In genomic region chr16:87874639-87875472, GRCh38 we compare ENCODE assay signal across 9 cellular contexts. TPM values are rescaled to one million over a fixed set of nuclear protein-coding genes. Genes with fewer than 3 reads are reported as not detected.
DNase-seq lines count a peak whose midpoint lies in the region; ATAC-seq and TF ChIP-seq lines count a peak whose summit lies in the region.
"Had no signal": no experiment of that assay in that cellular context is flagged by ENCODE, and none has a peak within 500 bp of the region (broad histone marks: within the 10 kb centered on the region; RNA-seq: fewer than 3 reads in every experiment).

No MANE protein-coding gene starts in this region.

- BruUV-seq in A673 (replicated peaks; lab: Mats Ljungman, UMichigan): no TSS peak

- H3K4me3 ChIP-seq in A673 (ENCODE audit: low read depth, low read length, poor library complexity, severe bottlenecking): no peak overlapping the region
- H3K4me3 ChIP-seq in Jurkat, Clone E6-1 (ENCODE audit: low read length): peak overlapping the region; percentile 38
- H3K4me3 ChIP-seq in MM.1S (ENCODE audit: low read length): no peak overlapping the region
- H3K4me3 ChIP-seq: skin epidermis had no signal

- CTCF ChIA-PET in A673 (lab: Charles Lee): interaction anchor here (0.6 to 1.0 kb wide), 3 partner anchors 24 to 96 kb away, joined by 3 to 7 read pairs (median 4); no protein-coding TSS in a partner anchor

- intact Hi-C loops in A673 (cut with micrococcal nuclease; ENCODE audit: unreplicated experiment): loop anchor here (5.0 to 10.0 kb wide), 2 partner anchors 32 to 290 kb away; no protein-coding TSS in a partner anchor

- no peak overlapping the region for H3K4me2 ChIP-seq in MM.1S (ENCODE audit: low read depth, low read length)

- POLR2A ChIA-PET in A673 (lab: Charles Lee; ENCODE audit: low non-redundant PET): no interaction called here

- H2AFZ ChIP-seq in MM.1S (ENCODE audit: low read length): no peak overlapping the region

- H3K27ac ChIP-seq in A673 (ENCODE audit: low read depth, low read length, poor library complexity, severe bottlenecking): peak overlapping the region; percentile 7
- no peak overlapping the region for H3K27ac ChIP-seq in MM.1S (ENCODE audit: low read length)

- H3K27ac Mint-ChIP-seq in activated T-cell treated with anti-CD3 and anti-CD28 coated beads, Interleukin-2, amount 50 U/mL, for 24 hours: peak overlapping the region; percentile 98
- H3K27ac Mint-ChIP-seq in progenitor cell of endocrine pancreas: peak overlapping the region; percentile 1

- H3K4me1 ChIP-seq in A673 (ENCODE audit: insufficient read depth, low read length, poor library complexity, severe bottlenecking) (peaks cover 30% of the 10 kb centered on the region), MM.1S (ENCODE audit: low read length) (0 out of 2 replicates have a peak, but pooled peaks cover 6% of the 10 kb centered on the region)

- no peaks in the 10 kb centered on the region for H4K20me1 ChIP-seq in MM.1S (ENCODE audit: insufficient read depth, low read length)

- peaks cover 84% of the 10 kb centered on the region for H3K4me1 Mint-ChIP-seq in activated T-cell treated with anti-CD3 and anti-CD28 coated beads, Interleukin-2, amount 50 U/mL, for 24 hours (ENCODE audit: low read depth)
- H3K4me1 Mint-ChIP-seq in progenitor cell of endocrine pancreas (ENCODE audit: low read depth): peaks cover 48% of the 10 kb centered on the region

- no peak overlapping the region for H3K9ac ChIP-seq in MM.1S (ENCODE audit: low read length)

- H3F3A ChIP-seq in MM.1S (ENCODE audit: insufficient read depth, low read length): no peaks in the 10 kb centered on the region

- peak overlapping the region; percentile 65 for H3K4me3 Mint-ChIP-seq in activated T-cell treated with anti-CD3 and anti-CD28 coated beads, Interleukin-2, amount 50 U/mL, for 24 hours
- H3K4me3 Mint-ChIP-seq in progenitor cell of endocrine pancreas (ENCODE audit: low read depth): no peak overlapping the region

- H3K27me3 ChIP-seq in A673 (replicated peaks; ENCODE audit: insufficient read depth, low read depth, low read length, poor library complexity) (no peaks in the 10 kb centered on the region), MM.1S (replicated peaks; ENCODE audit: insufficient read depth, low read length) (peaks cover 6% of the 10 kb centered on the region)

- no peaks in the 10 kb centered on the region for H3K36me3 Mint-ChIP-seq in activated T-cell treated with anti-CD3 and anti-CD28 coated beads, Interleukin-2, amount 50 U/mL, for 24 hours (ENCODE audit: low read depth)
- H3K36me3 Mint-ChIP-seq in progenitor cell of endocrine pancreas (ENCODE audit: insufficient read depth): no peaks in the 10 kb centered on the region

- ATAC-seq in HG03108 (IDR thresholded peaks at IDR 0.05; ENCODE audit: unreplicated experiment): no peak

- TF ChIP-seq CTCF in A673 (conservative IDR thresholded peaks at IDR 0.05; ENCODE audit: low read depth, low read length) (no peak), progenitor cell of endocrine pancreas (IDR thresholded peaks at IDR 0.05; ENCODE audit: unreplicated experiment) (no peak), MM.1S (IDR thresholded peaks at IDR 0.05; ENCODE audit: low read length) (no peak)

- H3K79me2 ChIP-seq in MM.1S (ENCODE audit: low read length): no peaks in the 10 kb centered on the region

- H3K9me3 ChIP-seq in A673 (ENCODE audit: low read depth, low read length, poor library complexity, severe bottlenecking) (no peaks in the 10 kb centered on the region), MM.1S (replicated peaks; ENCODE audit: insufficient read depth, low read length) (no peaks in the 10 kb centered on the region)

- peaks cover 4% of the 10 kb centered on the region for H3K9me3 Mint-ChIP-seq in activated T-cell treated with anti-CD3 and anti-CD28 coated beads, Interleukin-2, amount 50 U/mL, for 24 hours
- no peaks in the 10 kb centered on the region for H3K9me3 Mint-ChIP-seq in progenitor cell of endocrine pancreas (ENCODE audit: low read depth)

- DNase-seq in A673 (ENCODE audit: low spot score) (peak; percentile 56), progenitor cell of endocrine pancreas (ENCODE audit: low spot score, unreplicated experiment) (no peak), DMS79 treated with DMSO at 0.1 percent for 48 hours (lab: John Stamatoyannopoulos, UW) (no peak), amygdala (lab: John Stamatoyannopoulos, UW) (no peak), MM.1S (no peak)
- peak; percentile 95 for DNase-seq in Jurkat, Clone E6-1 (ENCODE audit: low read depth, low spot score)
- peak; percentile 85 for DNase-seq in activated T-cell treated with anti-CD3 and anti-CD28 coated beads, Interleukin-2, amount 50 U/mL, for 24 hours

- H3K36me3 ChIP-seq in A673 (ENCODE audit: insufficient read depth, low read length, poor library complexity, severe bottlenecking): no peaks in the 10 kb centered on the region
- no peaks in the 10 kb centered on the region for H3K36me3 ChIP-seq in MM.1S (replicated peaks; ENCODE audit: insufficient read depth, low read length)

- H3K27me3 Mint-ChIP-seq in activated T-cell treated with anti-CD3 and anti-CD28 coated beads, Interleukin-2, amount 50 U/mL, for 24 hours: no peaks in the 10 kb centered on the region
- peaks cover 19% of the 10 kb centered on the region for H3K27me3 Mint-ChIP-seq in progenitor cell of endocrine pancreas

- no peaks in the 10 kb centered on the region for H3K9me2 ChIP-seq in MM.1S (replicated peaks; ENCODE audit: insufficient read depth, low read length)

RNA-seq across cellular contexts. Expression of gene SLC7A5, which starts 5.5 kb away (rescaled TPM):
- total RNA-seq in A673 (2021) (324 and 371 TPM in 2 replicates), progenitor cell of endocrine pancreas (42.2 and 51.5 TPM in 2 replicates)
- polyA plus RNA-seq in Jurkat, Clone E6-1 (2012; ENCODE audit: insufficient read depth, insufficient read length): 127 TPM

Comparison
In these comparisons a context has a peak if more than half of its experiments do, and no peak if none do; other contexts are left out.
1. DNase-seq: peak in A673 (single experiment), Jurkat, Clone E6-1 (single experiment) and activated T-cell treated with anti-CD3 and anti-CD28 coated beads, Interleukin-2, amount 50 U/mL, for 24 hours (single experiment); none in progenitor cell of endocrine pancreas (single experiment), DMS79 treated with DMSO at 0.1 percent for 48 hours (single experiment), amygdala (0 of 56) and MM.1S (single experiment).